In genomic region chr5:98968056-98968564, GRCh38 we compare ENCODE assay signal across 22 cellular contexts.
"Had no signal": no experiment of that assay in that cellular context is flagged by ENCODE, and none has a peak within 500 bp of the region (broad histone marks: within the 10 kb centered on the region; RNA-seq: fewer than 3 reads in every experiment).

No MANE protein-coding gene starts in this region.

- H3K36me3 ChIP-seq: gastrocnemius medialis, stomach, thyroid gland, vagina had no signal

- H3K9ac ChIP-seq: parathyroid adenoma had no signal

- FAIRE-seq: kidney had no signal

- H3K27me3 ChIP-seq: gastrocnemius medialis, stomach, thyroid gland, vagina had no signal

- H2AFZ ChIP-seq: parathyroid adenoma had no signal

- H3K4me1 ChIP-seq: gastrocnemius medialis, parathyroid adenoma, thyroid gland, vagina had no signal

- ATAC-seq: esophagus mucosa; gastrocnemius medialis; left lobe of liver; mucosa of descending colon; natural killer cell treated with Interleukin-12 subunit alpha and Interleukin-12 subunit beta and Interleukin-15 and Interleukin-18, amount 100 ng/mL, for 72 hours; sciatic nerve; stimulated activated effector memory CD8-positive, alpha-beta T cell treated with anti-CD3 and anti-CD28 coated beads, Interleukin-12 subunit alpha, Interleukin-12 subunit beta, amount 100 ng/mL, for 72 hours had no signal

- H3K79me2 ChIP-seq: parathyroid adenoma had no signal

- H3K27ac ChIP-seq: epithelial cell of prostate, gastrocnemius medialis, parathyroid adenoma, stomach, thyroid gland, vagina had no signal

- H3K4me3 ChIP-seq: gastrocnemius medialis, mucosa of descending colon, stomach, thyroid gland, vagina had no signal

- H3K9me3 ChIP-seq: gastrocnemius medialis, mucosa of descending colon, thyroid gland, vagina had no signal

- DNase-seq: effector CD8-positive, alpha-beta T cell; endodermal cell; foreskin fibroblast; gastrocnemius medialis; head of caudate nucleus; kidney; mesenchymal stem cell; mucosa of descending colon; naive B cell; stimulated activated CD4-positive, alpha-beta T cell treated with anti-CD3 and anti-CD28 coated beads, Interleukin-2, amount 100 ng/mL, for 24 hours; stimulated activated CD4-positive, alpha-beta T cell treated with anti-CD3 and anti-CD28 coated beads, Interleukin-4, amount 100 ng/mL, for 24 hours; stimulated activated naive CD4-positive, alpha-beta T cell treated with Interleukin-2 at 50 U/mL for 16 hours; stomach; thyroid gland had no signal
